ENCODE assay signal across 11 cellular contexts in genomic region chr1:225290244-225290643, GRCh38.
"Had no signal": no experiment of that assay in that cellular context is flagged by ENCODE, and none has a peak within 500 bp of the region (broad histone marks: within the 10 kb centered on the region; RNA-seq: fewer than 3 reads in every experiment).

No MANE protein-coding gene starts in this region.

- H3K27ac ChIP-seq: GM23248 had no signal

- H3K4me2 ChIP-seq: GM23338 had no signal

- DNase-seq: GM23248, GOT3, H7, H9, HCEC 1CT, HFFc6 had no signal

- H3K36me3 ChIP-seq: HAP-1 had no signal

- H3K4me3 ChIP-seq: GM23248, GM23338, HAP-1 had no signal

- H3K9ac ChIP-seq: GM23248 had no signal

- H2AFZ ChIP-seq: GM23248, GM23338 had no signal

- H3K4me1 ChIP-seq: HAP-1 had no signal

- ATAC-seq: GM23338, HCT116 had no signal

- FAIRE-seq: H1, H54 had no signal
